Comparison of ENCODE assay signal across 1 cellular context in the genomic region with DNA sequence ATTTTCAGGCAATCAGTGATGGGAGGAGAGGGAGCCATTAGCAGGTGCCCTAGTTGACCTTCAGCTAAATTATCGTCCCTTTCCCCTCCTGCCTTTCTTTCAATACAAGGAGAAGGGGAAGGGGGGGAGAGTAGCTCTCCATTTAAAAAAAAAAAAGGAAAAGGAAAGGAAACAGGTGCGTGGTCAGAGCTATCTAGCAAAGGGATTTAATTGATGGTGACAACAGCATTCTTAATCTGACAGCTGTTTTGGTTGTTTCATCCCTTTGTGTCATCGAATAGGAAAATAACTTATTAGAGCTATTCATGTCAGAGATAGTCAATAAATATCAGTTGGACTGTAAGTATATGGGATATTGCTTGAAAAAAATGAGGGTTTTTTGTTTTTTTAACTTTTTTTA.
TF ChIP-seq lines count a peak whose summit lies in the region.

No MANE protein-coding gene starts in this region.

TF ChIP-seq in endothelial cell of umbilical vein, 7 proteins besides CTCF, POLR2A, EP300 and RAD21 (continued from another document):
- no peak for TF ChIP-seq MYC (IDR thresholded peaks at IDR 0.05; ENCODE audit: low read depth, low read length)
